Comparison of ENCODE assay signal across 17 cellular contexts in genomic region chr10:127370601-127371000, GRCh38.
DNase-seq lines count a peak whose midpoint lies in the region.
"Had no signal": no experiment of that assay in that cellular context is flagged by ENCODE, and none has a peak within 500 bp of the region (broad histone marks: within the 10 kb centered on the region; RNA-seq: fewer than 3 reads in every experiment).

No MANE protein-coding gene starts in this region.

- in situ Hi-C loops in SK-MEL-5 (cut with HindIII; ENCODE audit: low pct_unique_long_range_greater_than_20kb, low sequenced_read_pairs): no loop called here

- peak; percentile 1 for DNase-seq in SK-MEL-5 (ENCODE audit: low read depth, low spot score)
- DNase-seq in foreskin melanocyte: peak; percentile 81
- DNase-seq in medulla oblongata (ENCODE audit: extremely low spot score): peak; percentile 19
- DNase-seq in DMS53 (lab: John Stamatoyannopoulos, UW): no peak
- DNase-seq in DMS153 (lab: John Stamatoyannopoulos, UW): no peak
- no peak for DNase-seq in occipital lobe (lab: John Stamatoyannopoulos, UW)
- DNase-seq: 8988T; ACHN; AML-193; BE2C; CD4-positive, alpha-beta T cell; CD8-positive, alpha-beta memory T cell; DMS 273 treated with DMSO at 0.1 percent for 48 hours; DND-41; GM23248; H7; HCEC 1CT had no signal

Comparison
In these comparisons a context has a peak if more than half of its experiments do, and no peak if none do; other contexts are left out.
1. DNase-seq: peak in SK-MEL-5 (single experiment), foreskin melanocyte (single experiment) and medulla oblongata (single experiment); none in DMS53 (single experiment), DMS153 (single experiment) and occipital lobe (single experiment).